Comparison of ENCODE assay signal across 17 cellular contexts in genomic region chr16:90015586-90016338, GRCh38.
"Had no signal": no experiment of that assay in that cellular context is flagged by ENCODE, and none has a peak within 500 bp of the region (broad histone marks: within the 10 kb centered on the region; RNA-seq: fewer than 3 reads in every experiment).

No MANE protein-coding gene starts in this region.

- H3K9me3 Mint-ChIP-seq: activated CD4-positive, alpha-beta T cell treated with anti-CD3 and anti-CD28 coated beads, Interleukin-2, amount 10 ng/mL, durations not matched to agents 7 days and 5 days; activated T-helper 17 cell treated with anti-CD3 and anti-CD28 coated beads, Interleukin-2, amount 50 U/mL, for 72 hours; immature natural killer cell; memory B cell; neural progenitor cell had no signal

- H3K4me1 Mint-ChIP-seq: activated T-helper 17 cell treated with anti-CD3 and anti-CD28 coated beads, Interleukin-2, amount 50 U/mL, for 72 hours had no signal

- H3K4me3 ChIP-seq: adrenal gland, neural progenitor cell, upper lobe of right lung had no signal

- DNase-seq: activated CD4-positive, alpha-beta T cell treated with anti-CD3 and anti-CD28 coated beads, Interleukin-2, amount 10 ng/mL, durations not matched to agents 7 days and 5 days; activated CD4-positive, CD25-positive, alpha-beta regulatory T cell treated with anti-CD3 and anti-CD28 coated beads, Interleukin-2, amount 50 U/mL, for 72 hours; activated CD8-positive, alpha-beta T cell treated with anti-CD3 and anti-CD28 coated beads, Interleukin-2, amount 10 ng/mL, durations not matched to agents 7 days and 5 days; activated T-cell treated with anti-CD3 and anti-CD28 coated beads, Interleukin-2, amount 50 U/mL, for 1 hour; adrenal gland; effector CD8-positive, alpha-beta T cell; foreskin keratinocyte; immature natural killer cell; stimulated activated CD4-positive, alpha-beta T cell treated with anti-CD3 and anti-CD28 coated beads, Interleukin-4, amount 100 ng/mL, for 24 hours; stimulated activated naive CD4-positive, alpha-beta T cell treated with Interleukin-2 at 50 U/mL for 16 hours; T-helper 1 cell; upper lobe of right lung; WERI-Rb-1 had no signal

- H3K27ac Mint-ChIP-seq: activated CD4-positive, alpha-beta T cell treated with anti-CD3 and anti-CD28 coated beads, Interleukin-2, amount 10 ng/mL, durations not matched to agents 7 days and 5 days; activated CD8-positive, alpha-beta T cell treated with anti-CD3 and anti-CD28 coated beads, Interleukin-2, amount 10 ng/mL, durations not matched to agents 7 days and 5 days; activated naive CD8-positive, alpha-beta T cell; activated T-helper 17 cell treated with anti-CD3 and anti-CD28 coated beads, Interleukin-2, amount 50 U/mL, for 72 hours; immature natural killer cell; memory B cell; neural progenitor cell had no signal

- H3K27ac ChIP-seq: adrenal gland, foreskin keratinocyte, neural progenitor cell, upper lobe of right lung, WERI-Rb-1 had no signal

- H3K4me3 Mint-ChIP-seq: activated CD4-positive, alpha-beta T cell treated with anti-CD3 and anti-CD28 coated beads, Interleukin-2, amount 10 ng/mL, durations not matched to agents 7 days and 5 days; activated CD8-positive, alpha-beta T cell treated with anti-CD3 and anti-CD28 coated beads, Interleukin-2, amount 10 ng/mL, durations not matched to agents 7 days and 5 days; activated naive CD8-positive, alpha-beta T cell; activated T-helper 17 cell treated with anti-CD3 and anti-CD28 coated beads, Interleukin-2, amount 50 U/mL, for 72 hours; immature natural killer cell; memory B cell; neural progenitor cell had no signal

- H3K36me3 Mint-ChIP-seq: activated naive CD8-positive, alpha-beta T cell; immature natural killer cell; memory B cell; neural progenitor cell had no signal

- H3K27me3 Mint-ChIP-seq: activated naive CD8-positive, alpha-beta T cell; activated T-helper 17 cell treated with anti-CD3 and anti-CD28 coated beads, Interleukin-2, amount 50 U/mL, for 72 hours had no signal

- H3K36me3 ChIP-seq: adrenal gland, neural progenitor cell, upper lobe of right lung, WERI-Rb-1 had no signal

- ATAC-seq: activated CD8-positive, alpha-beta T cell treated with anti-CD3 and anti-CD28 coated beads, Interleukin-2, amount 10 ng/mL, durations not matched to agents 7 days and 5 days; activated T-helper 17 cell treated with anti-CD3 and anti-CD28 coated beads, Interleukin-2, amount 50 U/mL, for 72 hours; foreskin keratinocyte; upper lobe of right lung had no signal

- H3K9me3 ChIP-seq: adrenal gland, upper lobe of right lung had no signal

- H3K27me3 ChIP-seq: adrenal gland had no signal
